1 cellular context compared by ENCODE assay signal in the genomic region with DNA sequence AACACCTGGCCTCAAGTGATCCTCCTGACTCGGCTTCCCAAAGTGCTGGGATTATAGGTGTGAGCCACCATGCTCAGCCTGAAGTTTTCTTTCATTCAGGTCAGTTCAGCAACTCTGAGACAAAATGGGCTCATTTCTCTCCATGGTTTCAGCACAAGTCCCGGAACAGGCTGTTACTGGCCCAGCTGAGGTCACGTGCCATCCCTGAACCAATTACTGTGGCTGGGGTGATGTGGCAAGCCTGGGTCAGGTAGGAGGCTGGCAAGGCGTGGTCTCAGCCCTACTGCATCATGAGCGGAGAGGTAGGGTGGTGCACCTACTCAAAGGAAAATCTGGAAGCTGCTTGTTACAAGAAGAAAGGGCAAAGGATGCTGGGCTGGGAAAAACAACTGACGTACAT.
TF ChIP-seq lines count a peak whose summit lies in the region.

No MANE protein-coding gene starts in this region.

TF ChIP-seq in A549, 52 proteins besides CTCF, POLR2A, EP300 and RAD21 (continued from another document):
- TF ChIP-seq ZSCAN20 (CRISPR knock-in tag; IDR thresholded peaks at IDR 0.05), result no peak
